Comparison of ENCODE assay signal across 11 cellular contexts in the genomic region with DNA sequence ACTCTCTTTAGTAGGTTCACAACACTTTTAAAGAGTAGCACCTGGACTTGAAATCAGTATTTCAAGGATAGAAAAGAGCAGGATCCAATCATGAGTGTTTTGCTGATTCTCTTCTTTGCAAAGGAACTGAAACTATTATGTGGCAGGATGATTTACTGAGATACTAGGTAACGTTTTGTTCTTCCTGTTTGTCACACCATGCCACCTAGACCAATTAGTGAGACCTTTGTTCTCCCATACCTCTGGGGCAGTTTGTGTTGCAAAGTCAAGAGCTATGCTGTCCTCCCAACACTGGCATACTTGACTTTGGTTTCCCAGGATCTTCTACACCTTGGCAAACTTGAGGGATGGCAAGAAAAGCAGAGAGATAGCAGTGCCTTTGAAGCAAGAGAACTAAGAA. TPM values are rescaled to one million over a fixed set of nuclear protein-coding genes. Genes with fewer than 3 reads are reported as not detected.
DNase-seq lines count a peak whose midpoint lies in the region; ATAC-seq and TF ChIP-seq lines count a peak whose summit lies in the region.
"Had no signal": no experiment of that assay in that cellular context is flagged by ENCODE, and none has a peak within 500 bp of the region (broad histone marks: within the 10 kb centered on the region; RNA-seq: fewer than 3 reads in every experiment).

No MANE protein-coding gene starts in this region.

- no peak overlapping the region for H3K4me2 ChIP-seq in smooth muscle cell

- H3K27me3 ChIP-seq in smooth muscle cell (ENCODE audit: low read depth) = no peaks in the 10 kb centered on the region

- no peak overlapping the region for H3K4me3 ChIP-seq in smooth muscle cell
- H3K4me3 ChIP-seq: thoracic aorta had no signal

- H3K27ac ChIP-seq in smooth muscle cell (ENCODE audit: low read depth) = no peak overlapping the region
- H3K27ac ChIP-seq: epithelial cell of prostate, thoracic aorta had no signal

- H3K4me1 Mint-ChIP-seq in memory B cell = peaks cover 17% of the 10 kb centered on the region

- H4K20me1 ChIP-seq in smooth muscle cell (ENCODE audit: low read depth) = no peaks in the 10 kb centered on the region

- H3K27me3 Mint-ChIP-seq in memory B cell = no peaks in the 10 kb centered on the region

- DNase-seq in memory B cell (ENCODE audit: low spot score in 2 of 2) (no peak), smooth muscle cell (lab: John Stamatoyannopoulos, UW; ENCODE audit: unreplicated experiment) (no peak), SIG-M5 (lab: John Stamatoyannopoulos, UW) (no peak), DMS79 (lab: John Stamatoyannopoulos, UW) (no peak)
- DNase-seq: immature natural killer cell, Karpas-422 had no signal

- 74% methylated on average over 1 of the region's 1 CpG for WGBS in smooth muscle cell (ENCODE audit: low lambda C conversion rate)

- H3K36me3 ChIP-seq in smooth muscle cell (ENCODE audit: low read depth) = no peaks in the 10 kb centered on the region
- H3K36me3 ChIP-seq: thoracic aorta had no signal

- peaks cover 3% of the 10 kb centered on the region for H3K36me3 Mint-ChIP-seq in memory B cell

- H3K27ac Mint-ChIP-seq in memory B cell = peak overlapping the region; percentile 49

- peaks cover 2% of the 10 kb centered on the region for H3K9me3 Mint-ChIP-seq in memory B cell
- H3K9me3 Mint-ChIP-seq: immature natural killer cell had no signal

- H3K4me3 Mint-ChIP-seq in memory B cell = no peak overlapping the region

- no peaks in the 10 kb centered on the region for H3K9me3 ChIP-seq in smooth muscle cell (replicated peaks; ENCODE audit: low read depth)
- H3K9me3 ChIP-seq: thoracic aorta had no signal

- no peak overlapping the region for H2AFZ ChIP-seq in smooth muscle cell (ENCODE audit: low read depth)

- ATAC-seq in GM19035 (IDR thresholded peaks at IDR 0.05; ENCODE audit: unreplicated experiment) (peak; percentile 57), GM21737 (IDR thresholded peaks at IDR 0.05; ENCODE audit: unreplicated experiment) (peak; percentile 55), HG03442 (IDR thresholded peaks at IDR 0.05; ENCODE audit: unreplicated experiment) (peak; percentile 52), memory B cell (ENCODE audit: low read depth) (no peak)

- no peaks in the 10 kb centered on the region for H3F3A ChIP-seq in smooth muscle cell (ENCODE audit: low read depth)

- H3K79me2 ChIP-seq in smooth muscle cell (ENCODE audit: low read depth) = no peaks in the 10 kb centered on the region

- no peak overlapping the region for H3K9ac ChIP-seq in smooth muscle cell (ENCODE audit: low read depth)

- TF ChIP-seq CTCF in smooth muscle cell (IDR thresholded peaks at IDR 0.05; ENCODE audit: borderline replicate concordance, insufficient read depth, poor library complexity, severe bottlenecking) = no peak

- H3K4me1 ChIP-seq in smooth muscle cell (ENCODE audit: low read depth) = no peaks in the 10 kb centered on the region

RNA-seq across cellular contexts. Expression of a gene that starts 43.4 kb away (rescaled TPM):
- total RNA-seq in smooth muscle cell = 0.04 TPM in 2 replicates
- polyA plus RNA-seq in smooth muscle cell = not detected in 2 replicates
- total RNA-seq: thoracic aorta had no signal
